18 cellular contexts compared by ENCODE assay signal in genomic region chr6:15921243-15921642, GRCh38.
"Had no signal": no experiment of that assay in that cellular context is flagged by ENCODE, and none has a peak within 500 bp of the region (broad histone marks: within the 10 kb centered on the region; RNA-seq: fewer than 3 reads in every experiment).

No MANE protein-coding gene starts in this region.

- DNase-seq: activated CD4-positive, alpha-beta T cell treated with anti-CD3 and anti-CD28 coated beads, Interleukin-2, amount 50 U/mL, for 1 hour; activated CD4-positive, CD25-positive, alpha-beta regulatory T cell treated with anti-CD3 and anti-CD28 coated beads, Interleukin-2, amount 50 U/mL, for 72 hours; activated CD8-positive, alpha-beta memory T cell treated with anti-CD3 and anti-CD28 coated beads, Interleukin-2, amount 50 U/mL, for 48 hours; activated gamma-delta T cell; activated T-cell treated with anti-CD3 and anti-CD28 coated beads, Interleukin-2, amount 50 U/mL, for 72 hours; adrenal gland; cerebellar nuclear complex; effector CD8-positive, alpha-beta T cell; kidney glomerular epithelial cell; left ventricle myocardium inferior; retina; stimulated activated CD4-positive, alpha-beta T cell treated with anti-CD3 and anti-CD28 coated beads, Interleukin-12 subunit alpha, Interleukin-12 subunit beta, amount 100 ng/mL, for 4 hours; stimulated activated CD4-positive, alpha-beta T cell treated with anti-CD3 and anti-CD28 coated beads, Interleukin-1b, Interleukin-23, amount 100 ng/mL, for 48 hours; stimulated activated CD8-positive, alpha-beta memory T cell treated with anti-CD3 and anti-CD28 coated beads, Interleukin-4, amount 100 ng/mL, for 48 hours; stimulated activated naive CD4-positive, alpha-beta T cell; T-helper 2 cell had no signal

- ATAC-seq: activated T-cell treated with anti-CD3 and anti-CD28 coated beads, Interleukin-2, amount 50 U/mL, for 72 hours had no signal

- H3K27me3 ChIP-seq: adrenal gland, esophagus muscularis mucosa had no signal

- H3K36me3 ChIP-seq: adrenal gland, esophagus muscularis mucosa, left ventricle myocardium inferior had no signal

- H3K9me3 ChIP-seq: adrenal gland, esophagus muscularis mucosa, left ventricle myocardium inferior had no signal

- H3K4me3 ChIP-seq: adrenal gland, esophagus muscularis mucosa, left ventricle myocardium inferior had no signal

- H3K27ac ChIP-seq: adrenal gland, esophagus muscularis mucosa, left ventricle myocardium inferior, VCaP had no signal

- H3K4me1 ChIP-seq: adrenal gland, esophagus muscularis mucosa, left ventricle myocardium inferior had no signal
